Comparison of ENCODE assay signal across 1 cellular context in the genomic region with DNA sequence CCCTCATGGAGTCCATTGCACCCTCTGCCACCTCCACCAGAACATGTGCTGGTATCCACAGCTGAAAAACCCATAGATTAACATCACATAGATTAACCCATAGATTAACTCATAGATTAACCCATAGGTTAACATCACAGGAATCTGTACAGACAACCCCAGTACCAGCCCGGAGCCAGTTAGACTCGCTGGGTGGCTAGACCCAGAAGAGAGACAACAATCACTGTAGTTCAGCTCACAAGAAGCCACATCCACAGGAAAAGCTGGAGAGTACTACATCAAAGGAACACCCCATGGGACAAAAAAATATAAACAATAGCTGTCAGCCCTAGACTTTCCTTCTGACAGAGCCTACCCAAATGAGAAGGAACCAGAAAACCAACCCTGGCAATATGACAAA.
TF ChIP-seq lines count a peak whose summit lies in the region.

No MANE protein-coding gene starts in this region.

TF ChIP-seq in WTC11, 78 proteins besides CTCF, POLR2A, EP300 and RAD21 (continued from another document):
- TF ChIP-seq, protein P1, sequence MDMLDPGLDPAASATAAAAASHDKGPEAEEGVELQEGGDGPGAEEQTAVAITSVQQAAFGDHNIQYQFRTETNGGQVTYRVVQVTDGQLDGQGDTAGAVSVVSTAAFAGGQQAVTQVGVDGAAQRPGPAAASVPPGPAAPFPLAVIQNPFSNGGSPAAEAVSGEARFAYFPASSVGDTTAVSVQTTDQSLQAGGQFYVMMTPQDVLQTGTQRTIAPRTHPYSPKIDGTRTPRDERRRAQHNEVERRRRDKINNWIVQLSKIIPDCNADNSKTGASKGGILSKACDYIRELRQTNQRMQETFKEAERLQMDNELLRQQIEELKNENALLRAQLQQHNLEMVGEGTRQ (CRISPR knock-in tag; IDR thresholded peaks at IDR 0.05), result no peak
- TF ChIP-seq, protein P2, sequence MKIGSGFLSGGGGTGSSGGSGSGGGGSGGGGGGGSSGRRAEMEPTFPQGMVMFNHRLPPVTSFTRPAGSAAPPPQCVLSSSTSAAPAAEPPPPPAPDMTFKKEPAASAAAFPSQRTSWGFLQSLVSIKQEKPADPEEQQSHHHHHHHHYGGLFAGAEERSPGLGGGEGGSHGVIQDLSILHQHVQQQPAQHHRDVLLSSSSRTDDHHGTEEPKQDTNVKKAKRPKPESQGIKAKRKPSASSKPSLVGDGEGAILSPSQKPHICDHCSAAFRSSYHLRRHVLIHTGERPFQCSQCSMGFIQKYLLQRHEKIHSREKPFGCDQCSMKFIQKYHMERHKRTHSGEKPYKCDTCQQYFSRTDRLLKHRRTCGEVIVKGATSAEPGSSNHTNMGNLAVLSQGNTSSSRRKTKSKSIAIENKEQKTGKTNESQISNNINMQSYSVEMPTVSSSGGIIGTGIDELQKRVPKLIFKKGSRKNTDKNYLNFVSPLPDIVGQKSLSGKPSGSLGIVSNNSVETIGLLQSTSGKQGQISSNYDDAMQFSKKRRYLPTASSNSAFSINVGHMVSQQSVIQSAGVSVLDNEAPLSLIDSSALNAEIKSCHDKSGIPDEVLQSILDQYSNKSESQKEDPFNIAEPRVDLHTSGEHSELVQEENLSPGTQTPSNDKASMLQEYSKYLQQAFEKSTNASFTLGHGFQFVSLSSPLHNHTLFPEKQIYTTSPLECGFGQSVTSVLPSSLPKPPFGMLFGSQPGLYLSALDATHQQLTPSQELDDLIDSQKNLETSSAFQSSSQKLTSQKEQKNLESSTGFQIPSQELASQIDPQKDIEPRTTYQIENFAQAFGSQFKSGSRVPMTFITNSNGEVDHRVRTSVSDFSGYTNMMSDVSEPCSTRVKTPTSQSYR (CRISPR knock-in tag; IDR thresholded peaks at IDR 0.05), result no peak
